Comparison of ENCODE assay signal across 12 cellular contexts in the genomic region with DNA sequence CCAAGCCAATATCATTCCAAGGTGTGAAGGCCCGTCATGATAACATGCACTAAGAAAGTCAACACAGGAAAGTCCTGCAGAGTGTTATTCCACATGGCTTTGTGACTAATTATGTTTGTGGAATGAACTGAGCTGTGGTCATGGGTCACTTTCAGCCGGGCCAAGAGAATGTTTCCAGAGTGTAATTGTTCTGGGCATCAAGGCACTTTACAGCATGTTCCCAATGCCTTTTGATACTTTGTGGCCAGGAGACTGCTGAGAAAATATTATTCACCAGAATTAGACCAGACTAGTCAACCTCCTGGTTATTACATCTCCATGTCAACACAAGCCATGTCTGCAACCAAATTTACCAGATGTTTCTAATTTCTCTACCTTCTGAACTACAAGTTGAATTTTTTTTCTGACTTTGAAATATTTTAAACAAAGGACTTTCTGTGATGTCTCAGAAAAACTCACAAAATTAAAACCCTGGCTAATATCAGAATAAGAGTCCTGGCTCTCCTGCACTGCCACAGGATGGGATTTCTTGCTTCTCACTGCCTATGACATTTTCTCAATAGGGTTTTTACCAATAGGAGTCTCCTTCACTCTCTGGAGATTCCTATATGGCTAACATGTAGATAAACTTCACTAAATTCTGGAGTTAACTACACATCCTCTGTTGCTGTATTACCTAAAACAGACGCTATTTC.
DNase-seq lines count a peak whose midpoint lies in the region; ATAC-seq and TF ChIP-seq lines count a peak whose summit lies in the region.
"Had no signal": no experiment of that assay in that cellular context is flagged by ENCODE, and none has a peak within 500 bp of the region (broad histone marks: within the 10 kb centered on the region; RNA-seq: fewer than 3 reads in every experiment).

No MANE protein-coding gene starts in this region.

- no peak overlapping the region for H3K4me3 ChIP-seq in IMR-90 (ENCODE audit: insufficient read depth, low read depth, low read length)
- H3K4me3 ChIP-seq in duodenal mucosa (ENCODE audit: low read depth in 1 of 2, low read length in 2 of 2), result no peak overlapping the region
- H3K4me3 ChIP-seq in lung, result no peak overlapping the region
- H3K4me3 ChIP-seq in thoracic aorta, result no peak overlapping the region
- H3K4me3 ChIP-seq: skin epidermis had no signal

- H3K9ac ChIP-seq in IMR-90 (ENCODE audit: low read depth, low read length) (no peak overlapping the region), duodenal mucosa (ENCODE audit: low read depth in 1 of 2, low read length in 2 of 2) (no peak overlapping the region)
- H3K9ac ChIP-seq: KMS-11 had no signal

- H4K20me1 ChIP-seq in IMR-90 (ENCODE audit: insufficient read depth, low read length), result no peaks in the 10 kb centered on the region

- no peak overlapping the region for H3K23ac ChIP-seq in IMR-90 (ENCODE audit: low read depth, low read length)

- no peak for TF ChIP-seq POLR2A in IMR-90 (IDR thresholded peaks at IDR 0.05; ENCODE audit: low read depth, low read length)

- peaks cover 2% of the 10 kb centered on the region; the same call in 1 of the 2 replicates for H3K9me3 ChIP-seq in IMR-90 (ENCODE audit: control insufficient read depth, insufficient read depth, low read length)
- no peaks in the 10 kb centered on the region for H3K9me3 ChIP-seq in duodenal mucosa (ENCODE audit: control insufficient read depth in 1 of 2, low read length in 2 of 2)
- no peaks in the 10 kb centered on the region for H3K9me3 ChIP-seq in lung (ENCODE audit: control insufficient read depth in 2 of 2, insufficient read depth in 1 of 2, low read length in 1 of 2)
- no peaks in the 10 kb centered on the region for H3K9me3 ChIP-seq in thoracic aorta

- 0 out of 4 replicates have a peak overlapping the region, but pooled peaks of 1 of the 2 experiments have one; percentile 0 for H4K8ac ChIP-seq in IMR-90 (ENCODE audit: low read depth in 2 of 2, low read length in 2 of 2)

- H2BK120ac ChIP-seq in IMR-90 (ENCODE audit: low read depth, low read length), result peak overlapping the region; percentile 59

- TF ChIP-seq CTCF in IMR-90 (conservative IDR thresholded peaks at IDR 0.05; ENCODE audit: low read depth, low read length) (no peak), lung (IDR thresholded peaks at IDR 0.05; ENCODE audit: control extremely low read depth, extremely low read depth) (no peak), thoracic aorta (IDR thresholded peaks at IDR 0.05) (no peak)

- H3K27me3 ChIP-seq in IMR-90 (ENCODE audit: control insufficient read depth, insufficient read depth, low read length) (no peaks in the 10 kb centered on the region), duodenal mucosa (ENCODE audit: control insufficient read depth in 1 of 2, insufficient read depth in 2 of 2, low read length in 2 of 2) (no peaks in the 10 kb centered on the region), lung (ENCODE audit: control insufficient read depth, insufficient read depth) (no peaks in the 10 kb centered on the region), thoracic aorta (replicated peaks; ENCODE audit: insufficient read depth) (no peaks in the 10 kb centered on the region)

- H3K56ac ChIP-seq in IMR-90 (ENCODE audit: extremely low read depth, insufficient read depth, low read length), result no peak overlapping the region

- H3K36me3 ChIP-seq in IMR-90 (ENCODE audit: control insufficient read depth, insufficient read depth, low read length), result no peaks in the 10 kb centered on the region
- H3K36me3 ChIP-seq in duodenal mucosa (ENCODE audit: control insufficient read depth in 1 of 2, insufficient read depth in 2 of 2, low read length in 2 of 2), result no peaks in the 10 kb centered on the region
- no peaks in the 10 kb centered on the region for H3K36me3 ChIP-seq in lung (ENCODE audit: control insufficient read depth in 2 of 2, insufficient read depth in 2 of 2, low read length in 2 of 2)
- H3K36me3 ChIP-seq in thoracic aorta, result no peaks in the 10 kb centered on the region
- H3K36me3 ChIP-seq: WERI-Rb-1 had no signal

- TF ChIP-seq RAD21 in IMR-90 (IDR thresholded peaks at IDR 0.05; ENCODE audit: low read length), result no peak

- peaks cover 4% of the 10 kb centered on the region for H3K4me1 Mint-ChIP-seq in activated CD4-positive, alpha-beta T cell treated with anti-CD3 and anti-CD28 coated beads, Interleukin-2, amount 10 ng/mL, durations not matched to agents 24 days and 14 days
- H3K4me1 Mint-ChIP-seq in naive thymus-derived CD8-positive, alpha-beta T cell, result peaks cover 11 to 16% (median 15%) of the 10 kb centered on the region in 4 donors

- BruUV-seq in IMR-90 (replicated peaks; lab: Mats Ljungman, UMichigan), result no TSS peak

- 0% methylated on average over 2 of the region's 3 CpGs; no CpG with 5 or more reads in 1 of the 2 experiments for WGBS in IMR-90 (ENCODE audit: extremely low coverage in 2 of 2, insufficient read length in 1 of 2), 2 experiments
- WGBS in lung, 2 donors, result 64 to 75% methylated on average over 3 of the region's 3 CpGs

- CTCF ChIA-PET in IMR-90 (lab: Yijun Ruan, JAX), result no interaction called here

- H2AK9ac ChIP-seq in IMR-90 (replicated peaks; ENCODE audit: low read depth, low read length, poor library complexity), result no peak overlapping the region

- in situ Hi-C loops in IMR-90 (cut with MboI; ENCODE audit: low sequenced_read_pairs), result no loop called here

- DNase-seq in IMR-90 (peak; percentile 88), lung (ENCODE audit: low spot score) (no peak), thoracic aorta (ENCODE audit: low spot score) (peak; percentile 39), NCI-H2227 (lab: John Stamatoyannopoulos, UW; ENCODE audit: unreplicated experiment) (no peak)
- no peak for DNase-seq in activated CD4-positive, alpha-beta T cell treated with anti-CD3 and anti-CD28 coated beads, Interleukin-2, amount 10 ng/mL, durations not matched to agents 24 days and 14 days
- DNase-seq in naive thymus-derived CD8-positive, alpha-beta T cell, result no peak
- no peak for DNase-seq in activated T-cell treated with anti-CD3 and anti-CD28 coated beads, Interleukin-2, amount 50 U/mL, for 1 hour
- DNase-seq: stimulated activated naive CD4-positive, alpha-beta T cell treated with Interleukin-2 at 50 U/mL for 16 hours; WERI-Rb-1 had no signal

- no peaks in the 10 kb centered on the region for H3K79me1 ChIP-seq in IMR-90 (ENCODE audit: low read depth in 1 of 2, low read length in 2 of 2)

- H3K27ac Mint-ChIP-seq in activated CD4-positive, alpha-beta T cell treated with anti-CD3 and anti-CD28 coated beads, Interleukin-2, amount 10 ng/mL, durations not matched to agents 24 days and 14 days, result no peak overlapping the region
- H3K27ac Mint-ChIP-seq in naive thymus-derived CD8-positive, alpha-beta T cell, result peak overlapping the region in 3 of 10 donors; percentile 24 to 58 (median 38)

- H3K14ac ChIP-seq in IMR-90 (replicated peaks; ENCODE audit: low read depth, low read length), result no peak overlapping the region

- peak overlapping the region; percentile 46; the same call in 1 of the 2 replicates for H4K5ac ChIP-seq in IMR-90 (ENCODE audit: low read depth, low read length)

- no peaks in the 10 kb centered on the region for H3K9me1 ChIP-seq in IMR-90 (ENCODE audit: insufficient read depth, low read length)

- peak overlapping the region; percentile 11 for H2AFZ ChIP-seq in IMR-90 (replicated peaks; ENCODE audit: low read length, poor library complexity)

- no peak overlapping the region for H3K4me3 Mint-ChIP-seq in activated CD4-positive, alpha-beta T cell treated with anti-CD3 and anti-CD28 coated beads, Interleukin-2, amount 10 ng/mL, durations not matched to agents 24 days and 14 days
- H3K4me3 Mint-ChIP-seq in naive thymus-derived CD8-positive, alpha-beta T cell, result no peak overlapping the region

- H2BK5ac ChIP-seq in IMR-90 (ENCODE audit: low read depth, low read length, poor library complexity, severe bottlenecking), result peak overlapping the region; percentile 82

- H2BK20ac ChIP-seq in IMR-90 (ENCODE audit: low read depth, low read length), result peak overlapping the region; percentile 14; the same call in 1 of the 2 replicates

- H3K27me3 Mint-ChIP-seq in activated CD4-positive, alpha-beta T cell treated with anti-CD3 and anti-CD28 coated beads, Interleukin-2, amount 10 ng/mL, durations not matched to agents 24 days and 14 days, result no peaks in the 10 kb centered on the region
- H3K27me3 Mint-ChIP-seq in naive thymus-derived CD8-positive, alpha-beta T cell, result no peaks in the 10 kb centered on the region

- peak overlapping the region; percentile 21 for H4K91ac ChIP-seq in IMR-90 (ENCODE audit: insufficient read depth, low read depth, low read length)

- H2AK5ac ChIP-seq in IMR-90 (ENCODE audit: low read depth, low read length), result no peak overlapping the region

- ATAC-seq in IMR-90 (ENCODE audit: low read depth), result peak; percentile 67
- ATAC-seq in lung (ENCODE audit: insufficient read depth, low FRiP score), result peak; percentile 56
- peak; percentile 99 for ATAC-seq in thoracic aorta (ENCODE audit: insufficient number of reproducible peaks, low FRiP score, low read depth)
- ATAC-seq in naive thymus-derived CD8-positive, alpha-beta T cell, result no peak

- peak overlapping the region; percentile 18; the same call in 1 of the 2 replicates for H3K4ac ChIP-seq in IMR-90 (ENCODE audit: low read depth, low read length)

- H3K9me3 Mint-ChIP-seq in activated CD4-positive, alpha-beta T cell treated with anti-CD3 and anti-CD28 coated beads, Interleukin-2, amount 10 ng/mL, durations not matched to agents 24 days and 14 days, result no peaks in the 10 kb centered on the region
- H3K9me3 Mint-ChIP-seq in naive thymus-derived CD8-positive, alpha-beta T cell, result no peaks in the 10 kb centered on the region

- H3K18ac ChIP-seq in IMR-90 (ENCODE audit: low read depth, low read length), result peak overlapping the region; percentile 30

- H3K4me2 ChIP-seq in IMR-90 (ENCODE audit: low read depth, low read length), result peak overlapping the region; percentile 1
- H3K4me2 ChIP-seq: KMS-11 had no signal

- dilution Hi-C loops in IMR-90 (cut with HindIII; ENCODE audit: low sequenced_read_pairs, unreplicated experiment), result no loop called here

- intact Hi-C loops in IMR-90 (cut with micrococcal nuclease), result no loop called here
- intact Hi-C loops in activated CD4-positive, alpha-beta T cell treated with anti-CD3 and anti-CD28 coated beads, Interleukin-2, amount 10 ng/mL, durations not matched to agents 24 days and 14 days (cut with micrococcal nuclease), result no loop called here

- H3K36me3 Mint-ChIP-seq in activated CD4-positive, alpha-beta T cell treated with anti-CD3 and anti-CD28 coated beads, Interleukin-2, amount 10 ng/mL, durations not matched to agents 24 days and 14 days (ENCODE audit: low read depth), result no peaks in the 10 kb centered on the region
- H3K36me3 Mint-ChIP-seq in naive thymus-derived CD8-positive, alpha-beta T cell, result no peaks in the 10 kb centered on the region

- H3K4me1 ChIP-seq in IMR-90 (ENCODE audit: control insufficient read depth, insufficient read depth, low read length), result peaks cover 8% of the 10 kb centered on the region
- H3K4me1 ChIP-seq in duodenal mucosa (ENCODE audit: control insufficient read depth in 1 of 2, insufficient read depth in 2 of 2, low read length in 2 of 2), result no peaks in the 10 kb centered on the region
- peaks cover 0 to 1% of the 10 kb centered on the region in 2 donors for H3K4me1 ChIP-seq in lung (ENCODE audit: control insufficient read depth in 2 of 2, insufficient read depth in 2 of 2, low read length in 2 of 2)
- H3K4me1 ChIP-seq in thoracic aorta (ENCODE audit: control insufficient read depth in 1 of 2, low read depth in 2 of 2), result peaks cover 17 to 45% of the 10 kb centered on the region in 2 donors

- POLR2A ChIA-PET in IMR-90 (lab: Charles Lee; ENCODE audit: unreplicated experiment), result interaction anchor here (0.6 kb wide), 1 partner anchor 135 kb away, joined by 4 read pairs; no protein-coding TSS in a partner anchor
- POLR2A ChIA-PET in naive thymus-derived CD8-positive, alpha-beta T cell (lab: Charles Lee), result no interaction called here

- no peak overlapping the region; the same call in 1 of the 3 replicates for H2BK15ac ChIP-seq in IMR-90 (ENCODE audit: low read depth, low read length)

- H3K27ac ChIP-seq in IMR-90 (ENCODE audit: insufficient read depth, low read length) (peak overlapping the region; percentile 72; the same call in 1 of the 2 replicates), duodenal mucosa (ENCODE audit: low read depth, low read length) (peak overlapping the region; percentile 32), lung (ENCODE audit: low read depth in 1 of 2, low read length in 1 of 2) (peak overlapping the region in 1 of 2 donors; percentile 9), thoracic aorta (peak overlapping the region; percentile 72 to 82)
- H3K27ac ChIP-seq: KMS-11, WERI-Rb-1 had no signal

Comparison
In these comparisons a context has a peak if more than half of its experiments do, and no peak if none do; other contexts are left out.
1. ATAC-seq: peak in IMR-90 (single experiment), lung (single experiment) and thoracic aorta (single experiment); none in naive thymus-derived CD8-positive, alpha-beta T cell (0 of 2).
2. DNase-seq: peak in IMR-90 (single experiment) and thoracic aorta (single experiment); none in lung (single experiment), activated CD4-positive, alpha-beta T cell treated with anti-CD3 and anti-CD28 coated beads, Interleukin-2, amount 10 ng/mL, durations not matched to agents 24 days and 14 days (single experiment), naive thymus-derived CD8-positive, alpha-beta T cell (0 of 10), NCI-H2227 (single experiment) and activated T-cell treated with anti-CD3 and anti-CD28 coated beads, Interleukin-2, amount 50 U/mL, for 1 hour (single experiment).